18 cellular contexts compared by ENCODE assay signal in the genomic region with DNA sequence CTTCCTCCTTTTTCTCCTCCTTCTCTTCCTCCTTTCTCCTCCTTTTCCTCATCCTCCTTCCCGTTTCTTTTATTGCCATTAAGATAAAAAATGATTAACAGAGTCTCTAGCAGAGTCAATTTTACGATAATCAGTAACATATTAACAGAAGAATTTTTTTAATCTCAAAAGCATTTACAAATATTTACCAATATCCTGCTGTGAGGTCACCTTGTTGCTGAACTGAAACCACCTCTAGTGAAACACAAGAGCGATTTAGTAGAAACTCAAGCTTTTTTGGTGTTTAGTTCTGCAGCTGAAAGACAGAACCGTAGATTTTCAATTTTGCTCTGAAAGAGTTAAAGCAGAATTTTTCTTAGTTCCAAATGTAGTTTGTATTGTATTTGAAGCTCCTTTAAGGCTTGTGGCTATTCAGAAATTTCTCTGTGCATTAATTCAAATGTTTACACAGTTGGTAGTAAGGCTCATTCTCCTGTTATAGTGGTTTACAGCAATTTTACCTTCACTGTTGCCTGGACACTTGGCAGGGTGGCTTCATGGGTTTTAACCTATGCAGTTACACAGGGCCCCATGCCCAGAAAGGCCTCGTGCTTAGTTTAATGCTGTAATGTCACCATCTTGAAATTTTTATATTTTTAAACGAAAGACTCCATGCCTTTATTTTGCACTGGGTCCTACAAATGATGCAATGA.
DNase-seq lines count a peak whose midpoint lies in the region; ATAC-seq, FAIRE-seq and TF ChIP-seq lines count a peak whose summit lies in the region.
"Had no signal": no experiment of that assay in that cellular context is flagged by ENCODE, and none has a peak within 500 bp of the region (broad histone marks: within the 10 kb centered on the region; RNA-seq: fewer than 3 reads in every experiment).

No MANE protein-coding gene starts in this region.

- in situ Hi-C loops in HepG2 (cut with HindIII; ENCODE audit: extremely low pct_ligation_motif_present, low pct_unique_long_range_greater_than_20kb): no loop called here

- peak overlapping the region in 2 of 3 donors; percentile 8 to 11 for H3K4me3 ChIP-seq in liver (ENCODE audit: low read depth in 1 of 3, low read length in 3 of 3)
- H3K4me3 ChIP-seq in HepG2 (replicated peaks in 1 of 3; ENCODE audit: insufficient read depth in 1 of 3, low read depth in 2 of 3, low read length in 3 of 3): no peak overlapping the region
- H3K4me3 ChIP-seq in body of pancreas: no peak overlapping the region
- no peak overlapping the region for H3K4me3 ChIP-seq in esophagus squamous epithelium

- no peak for TF ChIP-seq EP300 in HepG2 (IDR thresholded peaks at IDR 0.05; ENCODE audit: low read depth in 2 of 2, low read length in 2 of 2)
- TF ChIP-seq EP300 in HepG2 (CRISPR knock-in tag; IDR thresholded peaks at IDR 0.05; ENCODE audit: borderline replicate concordance): no peak

- TF ChIP-seq RAD21 in liver (IDR thresholded peaks at IDR 0.05): no peak
- no peak for TF ChIP-seq RAD21 in HepG2 (CRISPR knock-in tag; IDR thresholded peaks at IDR 0.05)

- peaks cover 0 to 9% (median 3%) of the 10 kb centered on the region in 4 donors for H3K4me1 ChIP-seq in liver (ENCODE audit: control insufficient read depth in 4 of 4, insufficient read depth in 4 of 4, low read length in 3 of 4)
- H3K4me1 ChIP-seq in HepG2 (ENCODE audit: insufficient read depth, low read length): no peaks in the 10 kb centered on the region
- peaks cover 16% of the 10 kb centered on the region for H3K4me1 ChIP-seq in body of pancreas
- H3K4me1 ChIP-seq in esophagus squamous epithelium: no peaks in the 10 kb centered on the region

- WGBS in liver: 42% methylated on average over 6 of the region's 6 CpGs
- 9% methylated on average over 6 of the region's 6 CpGs for WGBS in HepG2 (ENCODE audit: low lambda C conversion rate)
- 25 to 33% methylated on average over 6 of the region's 6 CpGs for WGBS in body of pancreas, 2 donors
- 50 to 56% methylated on average over 6 of the region's 6 CpGs for whole genome bisulfite sequencing in esophagus squamous epithelium, 2 donors

- intact Hi-C loops in HepG2 (cut with micrococcal nuclease; ENCODE audit: unreplicated experiment): no loop called here
- intact Hi-C loops in body of pancreas (cut with DNase I): no loop called here
- intact Hi-C loops in esophagus squamous epithelium (cut with DNase I): no loop called here

- FAIRE-seq in HepG2 (lab: Jason Lieb, UNC): no peak
- FAIRE-seq: A204.1, bronchial epithelial cell, GM12892 had no signal

- H3K9ac ChIP-seq in liver (ENCODE audit: low read depth in 1 of 2, low read length in 2 of 2) (peak overlapping the region in 1 of 2 donors; percentile 88), HepG2 (ENCODE audit: insufficient read depth, low read depth, low read length) (no peak overlapping the region)

- H3K36me3 ChIP-seq in liver (ENCODE audit: control insufficient read depth in 4 of 4, insufficient read depth in 3 of 4, low read depth in 1 of 4, low read length in 3 of 4): no peaks in the 10 kb centered on the region
- H3K36me3 ChIP-seq in HepG2 (replicated peaks in 1 of 2; ENCODE audit: control insufficient read depth in 1 of 2, insufficient read depth in 2 of 2, low read length in 2 of 2): no peaks in the 10 kb centered on the region
- no peaks in the 10 kb centered on the region for H3K36me3 ChIP-seq in body of pancreas (replicated peaks in 1 of 2; ENCODE audit: insufficient read depth in 1 of 2, low read depth in 2 of 2)
- H3K36me3 ChIP-seq in esophagus squamous epithelium: no peaks in the 10 kb centered on the region

- H3K4me3 Mint-ChIP-seq in activated naive CD8-positive, alpha-beta T cell treated with anti-CD3 and anti-CD28 coated beads, Interleukin-2, amount 50 U/mL, for 24 hours: no peak overlapping the region
- H3K4me3 Mint-ChIP-seq: activated CD4-positive, alpha-beta T cell treated with anti-CD3 and anti-CD28 coated beads for 36 hours; CD4-positive, alpha-beta memory T cell; neural crest cell had no signal

- POLR2A ChIA-PET in HepG2 (lab: Yijun Ruan, JAX): no interaction called here

- TF ChIP-seq CTCF in liver (IDR thresholded peaks at IDR 0.05; ENCODE audit: low read depth, low read length, missing input control): no peak
- no peak for TF ChIP-seq CTCF in HepG2 (CRISPR knock-in tag; IDR thresholded peaks at IDR 0.05)
- TF ChIP-seq CTCF in body of pancreas (IDR thresholded peaks at IDR 0.05): no peak
- TF ChIP-seq CTCF in esophagus squamous epithelium (IDR thresholded peaks at IDR 0.05): no peak

- H3K79me2 ChIP-seq in HepG2 (ENCODE audit: insufficient read depth, low read length): no peaks in the 10 kb centered on the region

- no peak for TF ChIP-seq POLR2A in HepG2 (IDR thresholded peaks at IDR 0.05; ENCODE audit: insufficient read depth in 1 of 2, low read depth in 2 of 2, low read length in 2 of 2)
- no peak for TF ChIP-seq POLR2A in body of pancreas (IDR thresholded peaks at IDR 0.05)
- TF ChIP-seq POLR2A in esophagus squamous epithelium (IDR thresholded peaks at IDR 0.05): no peak

- no peaks in the 10 kb centered on the region for H3K27me3 ChIP-seq in liver (ENCODE audit: control insufficient read depth in 4 of 4, insufficient read depth in 4 of 4, low read length in 3 of 4)
- no peaks in the 10 kb centered on the region for H3K27me3 ChIP-seq in HepG2 (ENCODE audit: control insufficient read depth in 1 of 2, insufficient read depth in 2 of 2, low read length in 2 of 2)
- H3K27me3 ChIP-seq in body of pancreas: no peaks in the 10 kb centered on the region
- no peaks in the 10 kb centered on the region for H3K27me3 ChIP-seq in esophagus squamous epithelium

- CTCF ChIA-PET in HepG2 (lab: Yijun Ruan, JAX; ENCODE audit: low intra/inter-chr PET ratio, low total read pairs): no interaction called here

- no peak overlapping the region for H3K27ac Mint-ChIP-seq in activated naive CD8-positive, alpha-beta T cell treated with anti-CD3 and anti-CD28 coated beads, Interleukin-2, amount 50 U/mL, for 24 hours
- H3K27ac Mint-ChIP-seq: activated CD4-positive, alpha-beta T cell treated with anti-CD3 and anti-CD28 coated beads for 36 hours; activated naive CD4-positive, alpha-beta T cell treated with anti-CD3 and anti-CD28 coated beads, Interleukin-2, amount 50 U/mL, for 72 hours; CD4-positive, alpha-beta memory T cell had no signal

- no peaks in the 10 kb centered on the region for H3K27me3 Mint-ChIP-seq in activated naive CD8-positive, alpha-beta T cell treated with anti-CD3 and anti-CD28 coated beads, Interleukin-2, amount 50 U/mL, for 24 hours
- H3K27me3 Mint-ChIP-seq: activated CD4-positive, alpha-beta T cell treated with anti-CD3 and anti-CD28 coated beads for 36 hours; CD4-positive, alpha-beta memory T cell had no signal

- H3K9me3 ChIP-seq in liver (ENCODE audit: control insufficient read depth in 4 of 4, low read length in 3 of 4) (no peaks in the 10 kb centered on the region), HepG2 (ENCODE audit: low read length) (no peaks in the 10 kb centered on the region), body of pancreas (no peaks in the 10 kb centered on the region), esophagus squamous epithelium (no peaks in the 10 kb centered on the region)

- no peak for DNase-seq in HepG2 (ENCODE audit: low spot score)
- peak in 3 of 4 donors; percentile 21 to 32 (median 28) for DNase-seq in body of pancreas
- no peak for DNase-seq in NCI-H2227 (lab: John Stamatoyannopoulos, UW; ENCODE audit: unreplicated experiment)
- no peak for DNase-seq in activated naive CD8-positive, alpha-beta T cell treated with anti-CD3 and anti-CD28 coated beads, Interleukin-2, amount 50 U/mL, for 24 hours
- no peak for DNase-seq in NCI-H1105 treated with DMSO at 0.1 percent for 48 hours (lab: John Stamatoyannopoulos, UW)
- no peak for DNase-seq in esophagus squamous epithelium (lab: John Stamatoyannopoulos, UW)
- DNase-seq: activated CD4-positive, alpha-beta T cell treated with anti-CD3 and anti-CD28 coated beads for 36 hours; CD4-positive, alpha-beta memory T cell; mammary epithelial cell; NCI-H2171; right cardiac atrium had no signal

- no peaks in the 10 kb centered on the region for H3K36me3 Mint-ChIP-seq in activated naive CD8-positive, alpha-beta T cell treated with anti-CD3 and anti-CD28 coated beads, Interleukin-2, amount 50 U/mL, for 24 hours (ENCODE audit: low read depth)
- H3K36me3 Mint-ChIP-seq: activated naive CD4-positive, alpha-beta T cell treated with anti-CD3 and anti-CD28 coated beads, Interleukin-2, amount 50 U/mL, for 72 hours; CD4-positive, alpha-beta memory T cell had no signal

- no peaks in the 10 kb centered on the region for H3K4me1 Mint-ChIP-seq in activated naive CD8-positive, alpha-beta T cell treated with anti-CD3 and anti-CD28 coated beads, Interleukin-2, amount 50 U/mL, for 24 hours
- H3K4me1 Mint-ChIP-seq: activated CD4-positive, alpha-beta T cell treated with anti-CD3 and anti-CD28 coated beads for 36 hours; CD4-positive, alpha-beta memory T cell; neural crest cell had no signal

- ATAC-seq in HepG2 (no peak), HG02943 (IDR thresholded peaks at IDR 0.05; ENCODE audit: low read depth, unreplicated experiment) (peak; percentile 80), body of pancreas (peak; percentile 95)
- no peak for ATAC-seq in activated naive CD8-positive, alpha-beta T cell treated with anti-CD3 and anti-CD28 coated beads, Interleukin-2, amount 50 U/mL, for 24 hours
- ATAC-seq: activated CD4-positive, alpha-beta T cell treated with anti-CD3 and anti-CD28 coated beads for 36 hours; activated naive CD4-positive, alpha-beta T cell treated with anti-CD3 and anti-CD28 coated beads, Interleukin-2, amount 50 U/mL, for 72 hours; right cardiac atrium had no signal

- H4K20me1 ChIP-seq in HepG2 (ENCODE audit: insufficient read depth, low read length): no peaks in the 10 kb centered on the region

- no peak overlapping the region for H2AFZ ChIP-seq in HepG2 (ENCODE audit: low read length)

- no peak overlapping the region for H3K4me2 ChIP-seq in HepG2 (ENCODE audit: low read depth, low read length)

- H3K9me3 Mint-ChIP-seq in activated naive CD8-positive, alpha-beta T cell treated with anti-CD3 and anti-CD28 coated beads, Interleukin-2, amount 50 U/mL, for 24 hours: peaks cover 9% of the 10 kb centered on the region
- H3K9me3 Mint-ChIP-seq: neural crest cell had no signal

- no TSS peak for BruUV-seq in HepG2 (replicated peaks; lab: Mats Ljungman, UMichigan)

- H3K27ac ChIP-seq in liver (ENCODE audit: low read depth in 1 of 2, low read length in 2 of 2) (peak overlapping the region; percentile 21 to 46), HepG2 (ENCODE audit: extremely low read length, insufficient read depth, low read length) (no peak overlapping the region), body of pancreas (peak overlapping the region; percentile 8 to 85 (median 80)), esophagus squamous epithelium (no peak overlapping the region)

TF ChIP-seq in liver, 16 proteins besides CTCF, POLR2A, EP300 and RAD21 (continues in another document):
- TF ChIP-seq RXRA (IDR thresholded peaks at IDR 0.05): peak in 1 of 2 donors; percentile 17

TF ChIP-seq in HepG2, 621 proteins besides CTCF, POLR2A, EP300 and RAD21 (continues in another document):
- TF ChIP-seq HDAC6 (IDR thresholded peaks at IDR 0.05; ENCODE audit: low read depth, low read length): no peak
- no peak for TF ChIP-seq EZH2 (conservative IDR thresholded peaks at IDR 0.05; ENCODE audit: low read depth, low read length)
- no peak for TF ChIP-seq SRSF1 (optimal IDR thresholded peaks at IDR 0.05; ENCODE audit: low read depth, low read length)
- no peak for TF ChIP-seq TOE1 (CRISPR knock-in tag; IDR thresholded peaks at IDR 0.05)
- TF ChIP-seq PHB2 (IDR thresholded peaks at IDR 0.05; ENCODE audit: partially characterized antibody): no peak

Comparison
In these comparisons a context has a peak if more than half of its experiments do, and no peak if none do; other contexts are left out.
1. H3K27ac ChIP-seq: peak in liver (2 of 2) and body of pancreas (4 of 4); none in HepG2 (single experiment) and esophagus squamous epithelium (0 of 4).
2. H3K4me3 ChIP-seq: peak in liver (2 of 3); none in HepG2 (0 of 3), body of pancreas (0 of 2) and esophagus squamous epithelium (0 of 4).
3. ATAC-seq: peak in HG02943 (single experiment) and body of pancreas (single experiment); none in HepG2 (single experiment) and activated naive CD8-positive, alpha-beta T cell treated with anti-CD3 and anti-CD28 coated beads, Interleukin-2, amount 50 U/mL, for 24 hours (single experiment).
4. DNase-seq: peak in body of pancreas (3 of 4); none in HepG2 (single experiment), NCI-H2227 (single experiment), activated naive CD8-positive, alpha-beta T cell treated with anti-CD3 and anti-CD28 coated beads, Interleukin-2, amount 50 U/mL, for 24 hours (single experiment), NCI-H1105 treated with DMSO at 0.1 percent for 48 hours (single experiment) and esophagus squamous epithelium (single experiment).